ENCODE assay signal across 2 cellular contexts in genomic region chr2:38797276-38797675, GRCh38.
TF ChIP-seq lines count a peak whose summit lies in the region.

No MANE protein-coding gene starts in this region.

TF ChIP-seq in A549, 52 proteins besides CTCF, POLR2A, EP300 and RAD21:
- TF ChIP-seq FOSL2 (IDR thresholded peaks at IDR 0.05) (no peak), FOSL2 (CRISPR knock-in tag; IDR thresholded peaks at IDR 0.05) (peak; percentile 77), GATA3 (IDR thresholded peaks at IDR 0.05; ENCODE audit: borderline replicate concordance) (peak; percentile 85; the same call in 1 of the 2 replicates), MAFK (IDR thresholded peaks at IDR 0.05; ENCODE audit: partially characterized antibody) (peak; percentile 9), HEYL (CRISPR knock-in tag; IDR thresholded peaks at IDR 0.05) (0 out of 2 replicates have a peak, but pooled peaks have one; percentile 23), MAX (IDR thresholded peaks at IDR 0.05) (0 out of 2 replicates have a peak, but pooled peaks have one; percentile 34), CEBPB (IDR thresholded peaks at IDR 0.05) (peak in 1 of 2 experiments; percentile 47; a peak in 2 of 4 replicates), USF2 (IDR thresholded peaks at IDR 0.05) (no peak), HOXB5 (CRISPR knock-in tag; IDR thresholded peaks at IDR 0.05) (no peak)

TF ChIP-seq in IMR-90, 13 proteins besides CTCF, POLR2A, EP300 and RAD21:
- TF ChIP-seq SMC3 (IDR thresholded peaks at IDR 0.05; ENCODE audit: low read depth, low read length) (no peak), MXI1 (IDR thresholded peaks at IDR 0.05; ENCODE audit: borderline replicate concordance, low read depth, low read length) (no peak), RFX5 (IDR thresholded peaks at IDR 0.05; ENCODE audit: low read depth, low read length) (no peak), CEBPB (IDR thresholded peaks at IDR 0.05; ENCODE audit: low read depth, low read length) (no peak), USF2 (IDR thresholded peaks at IDR 0.05; ENCODE audit: low read depth, low read length) (no peak), BHLHE40 (IDR thresholded peaks at IDR 0.05; ENCODE audit: low read depth, low read length) (no peak), NFE2L2 (IDR thresholded peaks at IDR 0.05; ENCODE audit: low read depth, low read length) (no peak), CHD1 (IDR thresholded peaks at IDR 0.05; ENCODE audit: low read depth, low read length) (no peak)
